17 cellular contexts compared by ENCODE assay signal in genomic region chr6:127921982-127922381, GRCh38. TPM values are rescaled to one million over a fixed set of nuclear protein-coding genes. Genes with fewer than 3 reads are reported as not detected.
A peak's percentile ranks its signal among the peaks of the same experiment; 100 is the strongest.
DNase-seq lines count a peak whose midpoint lies in the region; ATAC-seq and TF ChIP-seq lines count a peak whose summit lies in the region.
"Had no signal": no experiment of that assay in that cellular context is flagged by ENCODE, and none has a peak within 500 bp of the region (broad histone marks: within the 10 kb centered on the region; RNA-seq: fewer than 3 reads in every experiment).

No MANE protein-coding gene starts in this region.

- H3K27me3 ChIP-seq in CD4-positive, alpha-beta T cell (ENCODE audit: control insufficient read depth, insufficient read depth, low read length), result no peaks in the 10 kb centered on the region
- no peaks in the 10 kb centered on the region for H3K27me3 ChIP-seq in MG63
- H3K27me3 ChIP-seq: BLaER1 treated with 17β-estradiol and CSF1 and Interleukin-3, amounts not matched to agents 10 nM and 100 nM had no signal

- intact Hi-C loops in activated CD4-positive, alpha-beta T cell treated with anti-CD3 and anti-CD28 coated beads, Interleukin-2, amount 10 ng/mL, durations not matched to agents 24 days and 14 days (cut with micrococcal nuclease), result no loop called here
- intact Hi-C loops in CD4-positive, alpha-beta T cell (cut with DNase I, micrococcal nuclease), result loop anchor here in 1 of 2 experiments (2.0 kb wide), 1 partner anchor 19 kb away; no protein-coding TSS in a partner anchor

- H3K27me3 Mint-ChIP-seq in activated CD4-positive, alpha-beta T cell treated with anti-CD3 and anti-CD28 coated beads, Interleukin-2, amount 10 ng/mL, durations not matched to agents 24 days and 14 days, result no peaks in the 10 kb centered on the region
- H3K27me3 Mint-ChIP-seq in CD4-positive, alpha-beta T cell, result no peaks in the 10 kb centered on the region
- H3K27me3 Mint-ChIP-seq in T-helper 17 cell, result no peaks in the 10 kb centered on the region
- H3K27me3 Mint-ChIP-seq in activated naive CD8-positive, alpha-beta T cell treated with anti-CD3 and anti-CD28 coated beads, Interleukin-2, amount 10 ng/mL, durations not matched to agents 7 days and 5 days, result no peaks in the 10 kb centered on the region

- no peak overlapping the region for H3K27ac ChIP-seq in CD4-positive, alpha-beta T cell (ENCODE audit: low read depth, low read length)
- H3K27ac ChIP-seq: BLaER1 treated with 17β-estradiol and CSF1 and Interleukin-3, amounts not matched to agents 10 nM and 100 nM had no signal

- no peak for TF ChIP-seq CTCF in CD4-positive, alpha-beta T cell (IDR thresholded peaks at IDR 0.05)

- H3K4me1 Mint-ChIP-seq in activated CD4-positive, alpha-beta T cell treated with anti-CD3 and anti-CD28 coated beads, Interleukin-2, amount 10 ng/mL, durations not matched to agents 24 days and 14 days, result peaks cover 65% of the 10 kb centered on the region
- peaks cover 82% of the 10 kb centered on the region for H3K4me1 Mint-ChIP-seq in CD4-positive, alpha-beta T cell (ENCODE audit: low read depth)
- peaks cover 47% of the 10 kb centered on the region for H3K4me1 Mint-ChIP-seq in T-helper 17 cell
- peaks cover 65% of the 10 kb centered on the region for H3K4me1 Mint-ChIP-seq in activated naive CD8-positive, alpha-beta T cell treated with anti-CD3 and anti-CD28 coated beads, Interleukin-2, amount 10 ng/mL, durations not matched to agents 7 days and 5 days

- H3K9me3 ChIP-seq in CD4-positive, alpha-beta T cell (ENCODE audit: control insufficient read depth, low read length), result no peaks in the 10 kb centered on the region
- H3K9me3 ChIP-seq in T-helper 17 cell (ENCODE audit: control insufficient read depth, low read length, poor library complexity, severe bottlenecking) (no peaks in the 10 kb centered on the region), MG63 (no peaks in the 10 kb centered on the region; the same call in 1 of the 2 replicates)

- H3K4me3 ChIP-seq in MG63, result no peak overlapping the region
- H3K4me3 ChIP-seq: BLaER1 treated with 17β-estradiol and CSF1 and Interleukin-3, amounts not matched to agents 10 nM and 100 nM had no signal

- POLR2A ChIA-PET in CD4-positive, alpha-beta T cell (lab: Charles Lee), result interaction anchor here (0.8 to 4.7 kb wide), 4 partner anchors 13 to 57 kb away, joined by 3 to 22 read pairs (median 4); no protein-coding TSS in a partner anchor
- POLR2A ChIA-PET in activated naive CD8-positive, alpha-beta T cell treated with anti-CD3 and anti-CD28 coated beads, Interleukin-2, amount 10 ng/mL, durations not matched to agents 7 days and 5 days (lab: Charles Lee), result interaction anchor here (1.2 to 1.7 kb wide), 2 partner anchors 13 to 21 kb away, joined by 5 to 7 read pairs; partner anchors contain the start of gene THEMIS

- H3K36me3 Mint-ChIP-seq in activated CD4-positive, alpha-beta T cell treated with anti-CD3 and anti-CD28 coated beads, Interleukin-2, amount 10 ng/mL, durations not matched to agents 24 days and 14 days (ENCODE audit: low read depth), result peaks cover 14% of the 10 kb centered on the region
- peaks cover 9% of the 10 kb centered on the region for H3K36me3 Mint-ChIP-seq in CD4-positive, alpha-beta T cell (ENCODE audit: low read depth)
- peaks cover 2% of the 10 kb centered on the region for H3K36me3 Mint-ChIP-seq in T-helper 17 cell (ENCODE audit: low read depth)
- H3K36me3 Mint-ChIP-seq in activated naive CD8-positive, alpha-beta T cell treated with anti-CD3 and anti-CD28 coated beads, Interleukin-2, amount 10 ng/mL, durations not matched to agents 7 days and 5 days, result peaks cover 28% of the 10 kb centered on the region

- CTCF ChIA-PET in CD4-positive, alpha-beta T cell (lab: Charles Lee), result interaction anchor here (1.1 to 1.6 kb wide), 3 partner anchors 12 to 66 kb away, joined by 3 read pairs; no protein-coding TSS in a partner anchor

- peak; percentile 51 for DNase-seq in activated CD4-positive, alpha-beta T cell treated with anti-CD3 and anti-CD28 coated beads, Interleukin-2, amount 10 ng/mL, durations not matched to agents 24 days and 14 days
- DNase-seq in activated CD4-positive, alpha-beta T cell treated with anti-CD3 and anti-CD28 coated beads, Interleukin-2, amount 50 U/mL, for 4 hours, result no peak
- no peak for DNase-seq in CD4-positive, alpha-beta T cell
- DNase-seq in T-helper 17 cell (no peak), MG63 (no peak), GM19238 (ENCODE audit: insufficient read length, low spot score) (no peak)
- no peak for DNase-seq in activated naive CD8-positive, alpha-beta T cell treated with anti-CD3 and anti-CD28 coated beads, Interleukin-2, amount 10 ng/mL, durations not matched to agents 7 days and 5 days
- no peak for DNase-seq in stimulated activated CD8-positive, alpha-beta memory T cell treated with anti-CD3 and anti-CD28 coated beads, Interleukin-4, amount 100 ng/mL, for 48 hours
- DNase-seq: DMS53, IMR-90, NCI-H1436, NCI-H2029 treated with DMSO at 0.1 percent for 48 hours, NCI-H510A treated with DMSO at 0.1 percent for 48 hours had no signal

- H3K27ac Mint-ChIP-seq in activated CD4-positive, alpha-beta T cell treated with anti-CD3 and anti-CD28 coated beads, Interleukin-2, amount 10 ng/mL, durations not matched to agents 24 days and 14 days, result no peak overlapping the region
- peak overlapping the region; percentile 64 for H3K27ac Mint-ChIP-seq in CD4-positive, alpha-beta T cell
- peak overlapping the region; percentile 54 for H3K27ac Mint-ChIP-seq in T-helper 17 cell
- peak overlapping the region; percentile 82 for H3K27ac Mint-ChIP-seq in activated naive CD8-positive, alpha-beta T cell treated with anti-CD3 and anti-CD28 coated beads, Interleukin-2, amount 10 ng/mL, durations not matched to agents 7 days and 5 days

- peaks cover 22% of the 10 kb centered on the region for H3K9me3 Mint-ChIP-seq in activated CD4-positive, alpha-beta T cell treated with anti-CD3 and anti-CD28 coated beads, Interleukin-2, amount 10 ng/mL, durations not matched to agents 24 days and 14 days
- H3K9me3 Mint-ChIP-seq in CD4-positive, alpha-beta T cell, result peaks cover 14% of the 10 kb centered on the region
- peaks cover 11% of the 10 kb centered on the region for H3K9me3 Mint-ChIP-seq in activated naive CD8-positive, alpha-beta T cell treated with anti-CD3 and anti-CD28 coated beads, Interleukin-2, amount 10 ng/mL, durations not matched to agents 7 days and 5 days

- peak overlapping the region; percentile 50 for H3K4me3 Mint-ChIP-seq in activated CD4-positive, alpha-beta T cell treated with anti-CD3 and anti-CD28 coated beads, Interleukin-2, amount 10 ng/mL, durations not matched to agents 24 days and 14 days
- H3K4me3 Mint-ChIP-seq in CD4-positive, alpha-beta T cell, result peak overlapping the region; percentile 69
- peak overlapping the region; percentile 58 for H3K4me3 Mint-ChIP-seq in T-helper 17 cell
- H3K4me3 Mint-ChIP-seq in activated naive CD8-positive, alpha-beta T cell treated with anti-CD3 and anti-CD28 coated beads, Interleukin-2, amount 10 ng/mL, durations not matched to agents 7 days and 5 days, result peak overlapping the region; percentile 69

- H3K36me3 ChIP-seq in MG63, result no peaks in the 10 kb centered on the region
- H3K36me3 ChIP-seq: BLaER1 treated with 17β-estradiol and CSF1 and Interleukin-3, amounts not matched to agents 10 nM and 100 nM had no signal

- no peak for ATAC-seq in CD4-positive, alpha-beta T cell (ENCODE audit: poor library complexity)
- ATAC-seq in T-helper 17 cell, result no peak
- ATAC-seq in activated naive CD8-positive, alpha-beta T cell treated with anti-CD3 and anti-CD28 coated beads, Interleukin-2, amount 10 ng/mL, durations not matched to agents 7 days and 5 days (ENCODE audit: low read depth), result no peak
- ATAC-seq: HCT116 had no signal

RNA-seq across cellular contexts. Expression of gene THEMIS, which starts 21.1 kb away (rescaled TPM):
- 14.3 and 15.3 TPM in 2 replicates for total RNA-seq in activated CD4-positive, alpha-beta T cell treated with anti-CD3 and anti-CD28 coated beads, Interleukin-2, amount 10 ng/mL, durations not matched to agents 24 days and 14 days
- 10 to 100 TPM; 25.0 to 25.3 TPM for total RNA-seq in CD4-positive, alpha-beta T cell
- total RNA-seq in T-helper 17 cell, result 10 to 100 TPM; 53.9 to 64.7 TPM
- 100 to 1,000 TPM; 152 to 155 TPM for total RNA-seq in activated naive CD8-positive, alpha-beta T cell treated with anti-CD3 and anti-CD28 coated beads, Interleukin-2, amount 10 ng/mL, durations not matched to agents 7 days and 5 days
- not detected in 2 replicates for total RNA-seq in MG63 (2014; rRNA removed; shearing (Covaris generic); ENCODE audit: low replicate concordance)
- total RNA-seq: A172, HT-29, IMR-90 had no signal

Comparison
In these comparisons a context has a peak if more than half of its experiments do, and no peak if none do; other contexts are left out.
1. RNA of gene THEMIS, which starts 21.1 kb away (total RNA-seq): 152 to 155 TPM in activated naive CD8-positive, alpha-beta T cell treated with anti-CD3 and anti-CD28 coated beads, Interleukin-2, amount 10 ng/mL, durations not matched to agents 7 days and 5 days, 53.9 to 64.7 TPM in T-helper 17 cell, 25.0 to 25.3 TPM in CD4-positive, alpha-beta T cell and 14.3 to 15.3 TPM in activated CD4-positive, alpha-beta T cell treated with anti-CD3 and anti-CD28 coated beads, Interleukin-2, amount 10 ng/mL, durations not matched to agents 24 days and 14 days; not detected in MG63; every median in the first group is over 10 times any median in the second.
2. Peak in every context shown above with its lines, with median percentiles within 50 percentile points of each other: H3K4me3 Mint-ChIP-seq.